1 cellular context compared by ENCODE assay signal in genomic region chr6:83190596-83190995, GRCh38.
TF ChIP-seq lines count a peak whose summit lies in the region.

No MANE protein-coding gene starts in this region.

TF ChIP-seq in IMR-90, 13 proteins besides CTCF, POLR2A, EP300 and RAD21:
- TF ChIP-seq RFX5 (IDR thresholded peaks at IDR 0.05; ENCODE audit: low read depth, low read length) (no peak), MAZ (IDR thresholded peaks at IDR 0.05; ENCODE audit: borderline replicate concordance, low read depth, low read length) (no peak), RCOR1 (IDR thresholded peaks at IDR 0.05; ENCODE audit: insufficient replicate concordance, low read length) (no peak), MAFK (IDR thresholded peaks at IDR 0.05; ENCODE audit: low read depth, low read length) (no peak), CEBPB (IDR thresholded peaks at IDR 0.05; ENCODE audit: low read depth, low read length) (no peak), NFE2L2 (IDR thresholded peaks at IDR 0.05; ENCODE audit: low read depth, low read length) (no peak), CHD1 (IDR thresholded peaks at IDR 0.05; ENCODE audit: low read depth, low read length) (no peak), ELK1 (IDR thresholded peaks at IDR 0.05; ENCODE audit: borderline replicate concordance, low read depth, low read length) (no peak), USF2 (IDR thresholded peaks at IDR 0.05; ENCODE audit: low read depth, low read length) (no peak), BHLHE40 (IDR thresholded peaks at IDR 0.05; ENCODE audit: low read depth, low read length) (no peak), FOS (IDR thresholded peaks at IDR 0.05; ENCODE audit: low read depth, low read length) (no peak), MXI1 (IDR thresholded peaks at IDR 0.05; ENCODE audit: borderline replicate concordance, low read depth, low read length) (no peak), SMC3 (IDR thresholded peaks at IDR 0.05; ENCODE audit: low read depth, low read length) (no peak)
